In genomic region chr16:70701998-70702397, GRCh38 we compare ENCODE assay signal across 1 cellular context.
TF ChIP-seq lines count a peak whose summit lies in the region.

No MANE protein-coding gene starts in this region.

TF ChIP-seq in GM23338, 12 proteins besides CTCF, POLR2A, EP300 and RAD21 (continued from another document):
- no peak for TF ChIP-seq ZNF462 (CRISPR knock-in tag; IDR thresholded peaks at IDR 0.05)
